In genomic region chr5:124738751-124739559, GRCh38 we compare ENCODE assay signal across 8 cellular contexts. TPM values are rescaled to one million over a fixed set of nuclear protein-coding genes. Genes with fewer than 3 reads are reported as not detected.
A peak's percentile ranks its signal among the peaks of the same experiment; 100 is the strongest.
DNase-seq lines count a peak whose midpoint lies in the region; ATAC-seq and TF ChIP-seq lines count a peak whose summit lies in the region.
"Had no signal": no experiment of that assay in that cellular context is flagged by ENCODE, and none has a peak within 500 bp of the region (broad histone marks: within the 10 kb centered on the region; RNA-seq: fewer than 3 reads in every experiment).

No MANE protein-coding gene starts in this region.

- intact Hi-C loops in OCI-LY7 (cut with micrococcal nuclease; ENCODE audit: unreplicated experiment) (no loop called here), testis (cut with DNase I; ENCODE audit: low total_unique reads) (no loop called here)

- H2AFZ ChIP-seq in OCI-LY7 (ENCODE audit: low read length) = peak overlapping the region; percentile 1; the same call in 1 of the 2 replicates

- peaks cover 55% of the 10 kb centered on the region for H3K4me1 Mint-ChIP-seq in stimulated activated memory B cell treated with anti-CD40 and anti-IgM and Interleukin-4, amounts not matched to agents 10 μg/mL and 1 μg/mL and 100 μg/mL, for 72 hours
- no peaks in the 10 kb centered on the region for H3K4me1 Mint-ChIP-seq in activated T-helper 17 cell treated with anti-CD3 and anti-CD28 coated beads, Interleukin-2, amount 50 U/mL, for 72 hours

- H3K4me1 ChIP-seq in OCI-LY7 (ENCODE audit: insufficient read depth, low read length, poor library complexity, severe bottlenecking) = peaks cover 79% of the 10 kb centered on the region
- H3K4me1 ChIP-seq in testis = peaks cover 6% of the 10 kb centered on the region

- POLR2A ChIA-PET in OCI-LY7 (lab: Charles Lee) = interaction anchor here (0.6 to 9.7 kb wide), 14 partner anchors 9 to 1101 kb away, joined by 3 to 132 read pairs (median 4); partner anchors contain the start of gene ZNF608

- H3K36me3 ChIP-seq in OCI-LY7 (ENCODE audit: insufficient read depth, low read length) (no peaks in the 10 kb centered on the region), testis (ENCODE audit: low read depth, missing control alignments) (no peaks in the 10 kb centered on the region)

- DNase-seq in HFF-Myc (ENCODE audit: extremely low read depth, low read depth) = no peak
- peak; percentile 43 for DNase-seq in OCI-LY7 (ENCODE audit: low spot score)
- DNase-seq in iPS DF 19.7 (ENCODE audit: low read depth, low spot score) = peak; percentile 90
- DNase-seq in testis = no peak
- DNase-seq: activated CD8-positive, alpha-beta memory T cell treated with anti-CD3 and anti-CD28 coated beads, Interleukin-2, amount 50 U/mL, for 4 hours had no signal

- peak overlapping the region; percentile 12 for H3K4me3 Mint-ChIP-seq in stimulated activated memory B cell treated with anti-CD40 and anti-IgM and Interleukin-4, amounts not matched to agents 10 μg/mL and 1 μg/mL and 100 μg/mL, for 72 hours
- H3K4me3 Mint-ChIP-seq in activated T-helper 17 cell treated with anti-CD3 and anti-CD28 coated beads, Interleukin-2, amount 50 U/mL, for 72 hours = no peak overlapping the region

- no peaks in the 10 kb centered on the region for H3K36me3 Mint-ChIP-seq in stimulated activated memory B cell treated with anti-CD40 and anti-IgM and Interleukin-4, amounts not matched to agents 10 μg/mL and 1 μg/mL and 100 μg/mL, for 72 hours
- H3K36me3 Mint-ChIP-seq in activated T-helper 17 cell treated with anti-CD3 and anti-CD28 coated beads, Interleukin-2, amount 50 U/mL, for 72 hours (ENCODE audit: low read depth) = no peaks in the 10 kb centered on the region

- H3K27ac ChIP-seq in OCI-LY7 (ENCODE audit: low read depth, low read length, poor library complexity, severe bottlenecking) (peak overlapping the region; percentile 97), testis (no peak overlapping the region)

- H3K4me3 ChIP-seq in HFF-Myc (replicated peaks; ENCODE audit: low read depth, low read length) (no peak overlapping the region), OCI-LY7 (ENCODE audit: low read depth, low read length, poor library complexity, severe bottlenecking) (peak overlapping the region; percentile 85), testis (no peak overlapping the region)

- no peaks in the 10 kb centered on the region for H4K20me1 ChIP-seq in OCI-LY7 (ENCODE audit: insufficient read depth, low read length)

- CTCF ChIA-PET in OCI-LY7 (lab: Charles Lee; ENCODE audit: unreplicated experiment) = interaction anchor here (0.5 to 0.8 kb wide), 2 partner anchors 15 to 611 kb away, joined by 3 read pairs; no protein-coding TSS in a partner anchor

- no peak for TF ChIP-seq POLR2A in testis (IDR thresholded peaks at IDR 0.05)

- peak overlapping the region; percentile 46 for H3K27ac Mint-ChIP-seq in stimulated activated memory B cell treated with anti-CD40 and anti-IgM and Interleukin-4, amounts not matched to agents 10 μg/mL and 1 μg/mL and 100 μg/mL, for 72 hours
- no peak overlapping the region for H3K27ac Mint-ChIP-seq in activated T-helper 17 cell treated with anti-CD3 and anti-CD28 coated beads, Interleukin-2, amount 50 U/mL, for 72 hours

- no TSS peak for BruUV-seq in OCI-LY7 (replicated peaks; lab: Mats Ljungman, UMichigan)

- no peak for ATAC-seq in stimulated activated memory B cell treated with anti-CD40 and anti-IgM and Interleukin-4, amounts not matched to agents 10 μg/mL and 1 μg/mL and 100 μg/mL, for 72 hours
- ATAC-seq in GM18511 (IDR thresholded peaks at IDR 0.05; ENCODE audit: unreplicated experiment) = no peak
- ATAC-seq in activated T-helper 17 cell treated with anti-CD3 and anti-CD28 coated beads, Interleukin-2, amount 50 U/mL, for 72 hours (replicated peaks) = no peak

- peak overlapping the region; percentile 94 for H3K4me2 ChIP-seq in OCI-LY7 (ENCODE audit: low read length)

- H3K79me2 ChIP-seq in OCI-LY7 (ENCODE audit: insufficient read depth, low read depth, low read length) = peaks cover 100% of the 10 kb centered on the region

- WGBS in testis, 2 donors = 71 to 72% methylated on average over 9 of the region's 9 CpGs

- H3K9me2 ChIP-seq in OCI-LY7 (ENCODE audit: insufficient read depth, low read length) = no peaks in the 10 kb centered on the region

- peaks cover 13% of the 10 kb centered on the region for H3K27me3 Mint-ChIP-seq in stimulated activated memory B cell treated with anti-CD40 and anti-IgM and Interleukin-4, amounts not matched to agents 10 μg/mL and 1 μg/mL and 100 μg/mL, for 72 hours
- peaks cover 43% of the 10 kb centered on the region for H3K27me3 Mint-ChIP-seq in activated T-helper 17 cell treated with anti-CD3 and anti-CD28 coated beads, Interleukin-2, amount 50 U/mL, for 72 hours

- no peaks in the 10 kb centered on the region for H3K9me3 ChIP-seq in OCI-LY7 (ENCODE audit: low read length)
- H3K9me3 ChIP-seq in testis = no peaks in the 10 kb centered on the region

- H3K9me3 Mint-ChIP-seq in stimulated activated memory B cell treated with anti-CD40 and anti-IgM and Interleukin-4, amounts not matched to agents 10 μg/mL and 1 μg/mL and 100 μg/mL, for 72 hours = no peaks in the 10 kb centered on the region
- peaks cover 12% of the 10 kb centered on the region for H3K9me3 Mint-ChIP-seq in activated T-helper 17 cell treated with anti-CD3 and anti-CD28 coated beads, Interleukin-2, amount 50 U/mL, for 72 hours

- no peaks in the 10 kb centered on the region for H3K27me3 ChIP-seq in testis

- TF ChIP-seq CTCF in HFF-Myc (IDR thresholded peaks at IDR 0.05; ENCODE audit: low read depth, low read length, missing control alignments) = peak; percentile 3
- TF ChIP-seq CTCF in OCI-LY7 (conservative IDR thresholded peaks at IDR 0.05; ENCODE audit: low read length) = peak; percentile 65
- TF ChIP-seq CTCF in testis (IDR thresholded peaks at IDR 0.05) = no peak

RNA-seq across cellular contexts. Expression of gene ZNF608, which starts 7.5 kb away (rescaled TPM):
- total RNA-seq in OCI-LY7 (2014; rRNA removed; shearing (Covaris generic)) = 22.6 and 25.7 TPM in 2 replicates
- total RNA-seq in OCI-LY7 (2022) (58.8 and 61.4 TPM in 2 replicates), testis (10 to 100 TPM; 42.1 to 42.4 TPM)
- total RNA-seq in activated T-helper 17 cell treated with anti-CD3 and anti-CD28 coated beads, Interleukin-2, amount 50 U/mL, for 72 hours = not detected
- 28.7 TPM for polyA plus RNA-seq in testis (ENCODE audit: insufficient read depth, low read depth, low replicate concordance)

Comparison
In these comparisons a context has a peak if more than half of its experiments do, and no peak if none do; other contexts are left out.
1. DNase-seq: peak in OCI-LY7 (single experiment) and iPS DF 19.7 (single experiment); none in HFF-Myc (single experiment) and testis (single experiment).
2. CTCF ChIP-seq: peak in HFF-Myc (single experiment) and OCI-LY7 (single experiment); none in testis (0 of 3).
3. RNA of gene ZNF608, which starts 7.5 kb away (total RNA-seq): 22.6 to 61.4 TPM in OCI-LY7 and 42.1 to 42.4 TPM in testis; not detected in activated T-helper 17 cell treated with anti-CD3 and anti-CD28 coated beads, Interleukin-2, amount 50 U/mL, for 72 hours; every median in the first group is over 10 times any median in the second.